Comparison of ENCODE assay signal across 18 cellular contexts in the genomic region with DNA sequence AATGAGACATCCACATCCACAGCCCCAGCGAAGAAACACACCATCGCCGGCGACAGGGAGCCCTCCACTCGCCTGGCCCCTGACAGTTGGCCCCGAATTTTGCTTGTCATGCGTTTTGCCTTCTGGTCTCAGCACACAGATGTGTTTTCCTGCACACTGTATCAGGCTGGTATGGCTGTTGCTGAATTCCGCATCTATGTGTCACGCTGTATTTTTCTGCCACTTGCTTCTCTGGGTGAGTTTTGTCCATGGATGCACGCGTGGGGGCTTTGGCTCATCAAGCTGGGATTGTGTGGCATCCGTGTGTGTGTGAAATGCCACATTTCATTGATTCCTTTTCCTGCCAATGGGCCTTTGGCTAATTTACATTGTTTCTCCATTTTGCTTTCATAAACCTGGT.
"Had no signal": no experiment of that assay in that cellular context is flagged by ENCODE, and none has a peak within 500 bp of the region (broad histone marks: within the 10 kb centered on the region; RNA-seq: fewer than 3 reads in every experiment).

No MANE protein-coding gene starts in this region.

- H3K4me3 ChIP-seq: cardiac muscle cell, left ventricle myocardium inferior, prostate gland, spleen, upper lobe of left lung had no signal

- H3K9me3 ChIP-seq: left ventricle myocardium inferior, prostate gland, spleen, upper lobe of left lung had no signal

- H3K4me1 ChIP-seq: left ventricle myocardium inferior, prostate gland, spleen, upper lobe of left lung had no signal

- H3K27ac ChIP-seq: cardiac muscle cell, left ventricle myocardium inferior, prostate gland, spleen, upper lobe of left lung had no signal

- ATAC-seq: activated CD8-positive, alpha-beta T cell treated with anti-CD3 and anti-CD28 coated beads, Interleukin-2, amount 10 ng/mL, durations not matched to agents 7 days and 5 days; esophagus mucosa; naive thymus-derived CD8-positive, alpha-beta T cell; T-cell had no signal

- H3K27me3 ChIP-seq: cardiac muscle cell, spleen, upper lobe of left lung had no signal

- H3K36me3 ChIP-seq: cardiac muscle cell, prostate gland had no signal

- DNase-seq: activated CD4-positive, alpha-beta T cell treated with anti-CD3 and anti-CD28 coated beads for 1 hour; activated CD4-positive, alpha-beta T cell treated with anti-CD3 and anti-CD28 coated beads, Interleukin-2, amount 50 U/mL, for 1 hour; activated CD8-positive, alpha-beta T cell treated with anti-CD3 and anti-CD28 coated beads, Interleukin-2, amount 10 ng/mL, durations not matched to agents 7 days and 5 days; activated gamma-delta T cell treated with Interleukin-2 at 50 U/mL for 16 hours; activated T-cell treated with anti-CD3 and anti-CD28 coated beads, Interleukin-2, amount 50 U/mL, for 1 hour; effector memory CD4-positive, alpha-beta T cell; kidney glomerular epithelial cell; left ventricle myocardium inferior; mammary epithelial cell; naive thymus-derived CD8-positive, alpha-beta T cell; spleen; stimulated activated CD4-positive, alpha-beta T cell treated with anti-CD3 and anti-CD28 coated beads, Interleukin-4, amount 100 ng/mL, for 24 hours; stimulated activated naive CD4-positive, alpha-beta T cell treated with Interleukin-2 at 50 U/mL for 16 hours; T-cell; upper lobe of left lung had no signal
